Comparison of ENCODE assay signal across 2 cellular contexts in the genomic region with DNA sequence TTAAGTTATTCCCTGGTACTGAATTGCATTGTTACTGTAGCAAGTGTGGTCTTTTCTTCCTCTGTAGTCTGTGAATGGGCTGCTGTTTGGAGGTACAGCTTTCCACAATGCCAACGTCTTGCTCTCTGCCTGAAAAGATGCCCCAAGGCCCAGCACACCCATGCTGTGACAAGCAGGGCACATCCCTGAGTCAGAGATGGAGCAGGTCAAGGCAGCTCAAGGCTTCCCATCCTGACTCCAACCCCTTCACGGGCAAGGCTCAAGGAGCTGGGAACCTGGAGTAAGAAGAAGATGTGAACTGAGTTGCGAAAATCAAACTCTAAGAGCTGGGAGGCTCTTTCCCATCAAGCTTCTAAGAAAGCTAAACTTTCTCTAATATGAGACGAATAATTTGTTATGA.
TF ChIP-seq lines count a peak whose summit lies in the region.

No MANE protein-coding gene starts in this region.

TF ChIP-seq in IMR-90, 13 proteins besides CTCF, POLR2A, EP300 and RAD21:
- TF ChIP-seq SMC3 (IDR thresholded peaks at IDR 0.05; ENCODE audit: low read depth, low read length) (no peak), MXI1 (IDR thresholded peaks at IDR 0.05; ENCODE audit: borderline replicate concordance, low read depth, low read length) (no peak), CEBPB (IDR thresholded peaks at IDR 0.05; ENCODE audit: low read depth, low read length) (no peak), CHD1 (IDR thresholded peaks at IDR 0.05; ENCODE audit: low read depth, low read length) (no peak), MAFK (IDR thresholded peaks at IDR 0.05; ENCODE audit: low read depth, low read length) (no peak), NFE2L2 (IDR thresholded peaks at IDR 0.05; ENCODE audit: low read depth, low read length) (no peak), RCOR1 (IDR thresholded peaks at IDR 0.05; ENCODE audit: insufficient replicate concordance, low read length) (no peak), FOS (IDR thresholded peaks at IDR 0.05; ENCODE audit: low read depth, low read length) (no peak), RFX5 (IDR thresholded peaks at IDR 0.05; ENCODE audit: low read depth, low read length) (no peak), BHLHE40 (IDR thresholded peaks at IDR 0.05; ENCODE audit: low read depth, low read length) (no peak), MAZ (IDR thresholded peaks at IDR 0.05; ENCODE audit: borderline replicate concordance, low read depth, low read length) (no peak)
- TF ChIP-seq, protein P1, sequence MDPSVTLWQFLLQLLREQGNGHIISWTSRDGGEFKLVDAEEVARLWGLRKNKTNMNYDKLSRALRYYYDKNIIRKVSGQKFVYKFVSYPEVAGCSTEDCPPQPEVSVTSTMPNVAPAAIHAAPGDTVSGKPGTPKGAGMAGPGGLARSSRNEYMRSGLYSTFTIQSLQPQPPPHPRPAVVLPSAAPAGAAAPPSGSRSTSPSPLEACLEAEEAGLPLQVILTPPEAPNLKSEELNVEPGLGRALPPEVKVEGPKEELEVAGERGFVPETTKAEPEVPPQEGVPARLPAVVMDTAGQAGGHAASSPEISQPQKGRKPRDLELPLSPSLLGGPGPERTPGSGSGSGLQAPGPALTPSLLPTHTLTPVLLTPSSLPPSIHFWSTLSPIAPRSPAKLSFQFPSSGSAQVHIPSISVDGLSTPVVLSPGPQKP (IDR thresholded peaks at IDR 0.05; ENCODE audit: borderline replicate concordance, low read depth, low read length): no peak
- TF ChIP-seq, protein P2, sequence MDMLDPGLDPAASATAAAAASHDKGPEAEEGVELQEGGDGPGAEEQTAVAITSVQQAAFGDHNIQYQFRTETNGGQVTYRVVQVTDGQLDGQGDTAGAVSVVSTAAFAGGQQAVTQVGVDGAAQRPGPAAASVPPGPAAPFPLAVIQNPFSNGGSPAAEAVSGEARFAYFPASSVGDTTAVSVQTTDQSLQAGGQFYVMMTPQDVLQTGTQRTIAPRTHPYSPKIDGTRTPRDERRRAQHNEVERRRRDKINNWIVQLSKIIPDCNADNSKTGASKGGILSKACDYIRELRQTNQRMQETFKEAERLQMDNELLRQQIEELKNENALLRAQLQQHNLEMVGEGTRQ (IDR thresholded peaks at IDR 0.05; ENCODE audit: low read depth, low read length): no peak

TF ChIP-seq in SK-N-SH, 30 proteins besides CTCF, POLR2A, EP300 and RAD21:
- no peak for TF ChIP-seq FOXM1 (IDR thresholded peaks at IDR 0.05; ENCODE audit: low read depth)
- TF ChIP-seq TCF12 (IDR thresholded peaks at IDR 0.05): no peak
- TF ChIP-seq FOSL2 (IDR thresholded peaks at IDR 0.05; ENCODE audit: borderline replicate concordance, low read depth): no peak
- TF ChIP-seq, protein P3, sequence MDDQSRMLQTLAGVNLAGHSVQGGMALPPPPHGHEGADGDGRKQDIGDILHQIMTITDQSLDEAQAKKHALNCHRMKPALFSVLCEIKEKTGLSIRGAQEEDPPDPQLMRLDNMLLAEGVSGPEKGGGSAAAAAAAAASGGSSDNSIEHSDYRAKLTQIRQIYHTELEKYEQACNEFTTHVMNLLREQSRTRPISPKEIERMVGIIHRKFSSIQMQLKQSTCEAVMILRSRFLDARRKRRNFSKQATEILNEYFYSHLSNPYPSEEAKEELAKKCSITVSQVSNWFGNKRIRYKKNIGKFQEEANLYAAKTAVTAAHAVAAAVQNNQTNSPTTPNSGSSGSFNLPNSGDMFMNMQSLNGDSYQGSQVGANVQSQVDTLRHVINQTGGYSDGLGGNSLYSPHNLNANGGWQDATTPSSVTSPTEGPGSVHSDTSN (IDR thresholded peaks at IDR 0.05): no peak
- TF ChIP-seq GABPA (IDR thresholded peaks at IDR 0.05; ENCODE audit: low read depth): no peak
- no peak for TF ChIP-seq TEAD4 (IDR thresholded peaks at IDR 0.05; ENCODE audit: borderline replicate concordance, insufficient read depth)
